ENCODE assay signal across 11 cellular contexts in genomic region chr1:173418107-173418985, GRCh38. TPM values are rescaled to one million over a fixed set of nuclear protein-coding genes. Genes with fewer than 3 reads are reported as not detected.
DNase-seq lines count a peak whose midpoint lies in the region; ATAC-seq lines count a peak whose summit lies in the region.
"Had no signal": no experiment of that assay in that cellular context is flagged by ENCODE, and none has a peak within 500 bp of the region (broad histone marks: within the 10 kb centered on the region; RNA-seq: fewer than 3 reads in every experiment).

No MANE protein-coding gene starts in this region.

- ATAC-seq in GM18867 (IDR thresholded peaks at IDR 0.05; ENCODE audit: unreplicated experiment) (peak; percentile 33), HG02840 (IDR thresholded peaks at IDR 0.05; ENCODE audit: low FRiP score, unreplicated experiment) (peak; percentile 32), T-helper 17 cell (peak; percentile 35), esophagus mucosa (no peak), GM21528 (IDR thresholded peaks at IDR 0.05; ENCODE audit: low FRiP score, unreplicated experiment) (no peak)
- ATAC-seq: body of pancreas had no signal

- H3K4me3 Mint-ChIP-seq in T-helper 17 cell: no peak overlapping the region
- H3K4me3 Mint-ChIP-seq: HFFc6 had no signal

- peaks cover 18% of the 10 kb centered on the region for H3K4me1 Mint-ChIP-seq in T-helper 17 cell

- peak overlapping the region; percentile 53 for H3K27ac Mint-ChIP-seq in T-helper 17 cell
- H3K27ac Mint-ChIP-seq: HFFc6 had no signal

- peaks cover 5% of the 10 kb centered on the region for H3K36me3 Mint-ChIP-seq in T-helper 17 cell (ENCODE audit: low read depth)

- DNase-seq in AG08395 (ENCODE audit: low spot score): peak; percentile 47
- DNase-seq in T-helper 17 cell: no peak
- DNase-seq in DMS 273 (lab: John Stamatoyannopoulos, UW; ENCODE audit: unreplicated experiment): no peak
- no peak for DNase-seq in 8988T
- DNase-seq: body of pancreas, HFFc6, NCI-H524 had no signal

- no peaks in the 10 kb centered on the region for H3K27me3 Mint-ChIP-seq in T-helper 17 cell

- no peaks in the 10 kb centered on the region for H3K9me3 ChIP-seq in T-helper 17 cell (ENCODE audit: control insufficient read depth, low read length, poor library complexity, severe bottlenecking)
- H3K9me3 ChIP-seq: body of pancreas had no signal

RNA-seq across cellular contexts. Expression of gene PRDX6, which starts 58.8 kb away (rescaled TPM):
- 100 to 1,000 TPM in 1 of 2 donors, 10 to 100 TPM in 1; 66.4 to 125 TPM for total RNA-seq in T-helper 17 cell
- total RNA-seq in esophagus mucosa: 161 TPM

Comparison
In these comparisons a context has a peak if more than half of its experiments do, and no peak if none do; other contexts are left out.
1. ATAC-seq: peak in GM18867 (single experiment), HG02840 (single experiment) and T-helper 17 cell (single experiment); none in esophagus mucosa (single experiment) and GM21528 (single experiment).